Comparison of ENCODE assay signal across 1 cellular context in the genomic region with DNA sequence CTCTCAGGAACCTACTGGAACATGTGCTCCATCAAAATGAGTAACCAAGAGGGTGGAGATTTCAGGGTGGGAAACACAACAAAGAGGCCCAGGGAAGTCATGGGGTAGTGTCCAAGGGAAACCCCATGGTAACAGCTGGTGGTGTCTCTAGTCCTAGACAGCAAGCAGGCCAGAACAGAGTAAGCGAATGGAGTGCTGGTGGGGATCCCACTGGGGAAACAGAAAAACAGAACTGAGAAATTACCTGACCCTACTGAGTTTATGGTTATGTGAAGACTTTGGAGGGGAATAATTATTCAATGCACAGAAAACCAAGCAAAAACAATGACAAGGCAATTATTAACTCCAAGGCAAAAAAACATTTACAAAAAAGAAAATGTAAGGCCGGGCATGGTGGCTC.
TF ChIP-seq lines count a peak whose summit lies in the region.

No MANE protein-coding gene starts in this region.

TF ChIP-seq in IMR-90, 13 proteins besides CTCF, POLR2A, EP300 and RAD21:
- no peak for TF ChIP-seq MAZ (IDR thresholded peaks at IDR 0.05; ENCODE audit: borderline replicate concordance, low read depth, low read length)
- TF ChIP-seq, protein P1, sequence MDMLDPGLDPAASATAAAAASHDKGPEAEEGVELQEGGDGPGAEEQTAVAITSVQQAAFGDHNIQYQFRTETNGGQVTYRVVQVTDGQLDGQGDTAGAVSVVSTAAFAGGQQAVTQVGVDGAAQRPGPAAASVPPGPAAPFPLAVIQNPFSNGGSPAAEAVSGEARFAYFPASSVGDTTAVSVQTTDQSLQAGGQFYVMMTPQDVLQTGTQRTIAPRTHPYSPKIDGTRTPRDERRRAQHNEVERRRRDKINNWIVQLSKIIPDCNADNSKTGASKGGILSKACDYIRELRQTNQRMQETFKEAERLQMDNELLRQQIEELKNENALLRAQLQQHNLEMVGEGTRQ (IDR thresholded peaks at IDR 0.05; ENCODE audit: low read depth, low read length): no peak
- TF ChIP-seq RFX5 (IDR thresholded peaks at IDR 0.05; ENCODE audit: low read depth, low read length): no peak
- no peak for TF ChIP-seq MAFK (IDR thresholded peaks at IDR 0.05; ENCODE audit: low read depth, low read length)
- TF ChIP-seq CHD1 (IDR thresholded peaks at IDR 0.05; ENCODE audit: low read depth, low read length): no peak
- TF ChIP-seq BHLHE40 (IDR thresholded peaks at IDR 0.05; ENCODE audit: low read depth, low read length): no peak
- TF ChIP-seq SMC3 (IDR thresholded peaks at IDR 0.05; ENCODE audit: low read depth, low read length): no peak
- TF ChIP-seq, protein P2, sequence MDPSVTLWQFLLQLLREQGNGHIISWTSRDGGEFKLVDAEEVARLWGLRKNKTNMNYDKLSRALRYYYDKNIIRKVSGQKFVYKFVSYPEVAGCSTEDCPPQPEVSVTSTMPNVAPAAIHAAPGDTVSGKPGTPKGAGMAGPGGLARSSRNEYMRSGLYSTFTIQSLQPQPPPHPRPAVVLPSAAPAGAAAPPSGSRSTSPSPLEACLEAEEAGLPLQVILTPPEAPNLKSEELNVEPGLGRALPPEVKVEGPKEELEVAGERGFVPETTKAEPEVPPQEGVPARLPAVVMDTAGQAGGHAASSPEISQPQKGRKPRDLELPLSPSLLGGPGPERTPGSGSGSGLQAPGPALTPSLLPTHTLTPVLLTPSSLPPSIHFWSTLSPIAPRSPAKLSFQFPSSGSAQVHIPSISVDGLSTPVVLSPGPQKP (IDR thresholded peaks at IDR 0.05; ENCODE audit: borderline replicate concordance, low read depth, low read length): no peak
- no peak for TF ChIP-seq RCOR1 (IDR thresholded peaks at IDR 0.05; ENCODE audit: insufficient replicate concordance, low read length)
- TF ChIP-seq NFE2L2 (IDR thresholded peaks at IDR 0.05; ENCODE audit: low read depth, low read length): no peak
- no peak for TF ChIP-seq FOS (IDR thresholded peaks at IDR 0.05; ENCODE audit: low read depth, low read length)
- TF ChIP-seq MXI1 (IDR thresholded peaks at IDR 0.05; ENCODE audit: borderline replicate concordance, low read depth, low read length): no peak
- TF ChIP-seq CEBPB (IDR thresholded peaks at IDR 0.05; ENCODE audit: low read depth, low read length): no peak
